ENCODE assay signal across 29 cellular contexts in genomic region chr5:94168151-94168550, GRCh38.
A peak's percentile ranks its signal among the peaks of the same experiment; 100 is the strongest.
DNase-seq lines count a peak whose midpoint lies in the region; ATAC-seq and TF ChIP-seq lines count a peak whose summit lies in the region.
"Had no signal": no experiment of that assay in that cellular context is flagged by ENCODE, and none has a peak within 500 bp of the region (broad histone marks: within the 10 kb centered on the region; RNA-seq: fewer than 3 reads in every experiment).

No MANE protein-coding gene starts in this region.

- no peaks in the 10 kb centered on the region for H3K27me3 ChIP-seq in SK-N-SH (ENCODE audit: insufficient read depth)
- H3K27me3 ChIP-seq in testis, result no peaks in the 10 kb centered on the region
- H3K27me3 ChIP-seq: BE2C; BLaER1; BLaER1 treated with 17β-estradiol and CSF1 and Interleukin-3, amounts not matched to agents 10 nM and 100 nM had no signal

- no peak for TF ChIP-seq RAD21 in SK-N-SH (IDR thresholded peaks at IDR 0.05; ENCODE audit: low read length)

- POLR2A ChIA-PET in SK-N-SH (lab: Yijun Ruan, JAX), result no interaction called here

- H3K27ac ChIP-seq in SK-N-SH (ENCODE audit: low read depth in 2 of 2, low read length in 1 of 2), result no peak overlapping the region
- H3K27ac ChIP-seq in testis, result no peak overlapping the region
- H3K27ac ChIP-seq: 22Rv1; A549; BLaER1; BLaER1 treated with 17β-estradiol and CSF1 and Interleukin-3, amounts not matched to agents 10 nM and 100 nM; C4-2B had no signal

- no peak for TF ChIP-seq EP300 in SK-N-SH (IDR thresholded peaks at IDR 0.05; ENCODE audit: borderline replicate concordance in 1 of 2, low read depth in 1 of 2, low read length in 1 of 2)

- H3K36me3 ChIP-seq in SK-N-SH (replicated peaks in 1 of 2; ENCODE audit: control insufficient read depth in 1 of 2, insufficient read depth in 2 of 2, low read length in 1 of 2) (no peaks in the 10 kb centered on the region), testis (ENCODE audit: low read depth, missing control alignments) (no peaks in the 10 kb centered on the region)
- H3K36me3 ChIP-seq: BE2C; BLaER1; BLaER1 treated with 17β-estradiol and CSF1 and Interleukin-3, amounts not matched to agents 10 nM and 100 nM had no signal

- H2AFZ ChIP-seq in SK-N-SH (ENCODE audit: low read depth), result no peak overlapping the region

- intact Hi-C loops in testis (cut with DNase I; ENCODE audit: low total_unique reads), result no loop called here

- no peaks in the 10 kb centered on the region for H3K79me2 ChIP-seq in SK-N-SH (ENCODE audit: insufficient read depth)

- no peak for DNase-seq in SK-N-SH
- peak; percentile 55 for DNase-seq in DMS114 treated with DMSO at 0.1 percent for 48 hours (lab: John Stamatoyannopoulos, UW; ENCODE audit: unreplicated experiment)
- DNase-seq in testis, result no peak
- DNase-seq: 8988T; ACHN; AML-193; BE2C; C1 segment of cervical spinal cord; Caco-2; Calu3; CD4-positive, alpha-beta memory T cell; CD4-positive, alpha-beta T cell; CD4-positive, CD25-positive, alpha-beta regulatory T cell; CD8-positive, alpha-beta memory T cell; CD8-positive, alpha-beta T cell; COR-L47; DMS 273 treated with DMSO at 0.1 percent for 48 hours; DMS153; DMS53; DMS79; DMS79 treated with DMSO at 0.1 percent for 48 hours; DND-41; EL had no signal

- H3K9ac ChIP-seq in SK-N-SH, result no peak overlapping the region
- H3K9ac ChIP-seq: BLaER1; BLaER1 treated with 17β-estradiol and CSF1 and Interleukin-3, amounts not matched to agents 10 nM and 100 nM had no signal

- H4K20me1 ChIP-seq in SK-N-SH (ENCODE audit: insufficient read depth), result no peaks in the 10 kb centered on the region
- H4K20me1 ChIP-seq: BLaER1; BLaER1 treated with 17β-estradiol and CSF1 and Interleukin-3, amounts not matched to agents 10 nM and 100 nM had no signal

- TF ChIP-seq CTCF in SK-N-SH (IDR thresholded peaks at IDR 0.05), result no peak
- TF ChIP-seq CTCF in testis (IDR thresholded peaks at IDR 0.05), result no peak

- CTCF ChIA-PET in SK-N-SH (lab: Yijun Ruan, JAX), result no interaction called here

- no peak overlapping the region for H3K4me2 ChIP-seq in SK-N-SH
- H3K4me2 ChIP-seq: A549; BLaER1; BLaER1 treated with 17β-estradiol and CSF1 and Interleukin-3, amounts not matched to agents 10 nM and 100 nM had no signal

- no peak for ATAC-seq in SK-N-SH treated with all-trans-retinoic acid at 6 μM for 48 hours
- ATAC-seq: A549; CD8-positive, alpha-beta T cell had no signal

- H3K9me2 ChIP-seq in SK-N-SH, result no peaks in the 10 kb centered on the region; the same call in 1 of the 2 replicates

- WGBS in SK-N-SH (ENCODE audit: low lambda C conversion rate), result 88% methylated on average over 2 of the region's 2 CpGs
- WGBS in testis, 2 donors, result 89 to 94% methylated on average over 2 of the region's 2 CpGs

- H3K9me3 ChIP-seq in SK-N-SH (no peaks in the 10 kb centered on the region), testis (no peaks in the 10 kb centered on the region)
- H3K9me3 ChIP-seq: BE2C had no signal

- TF ChIP-seq POLR2A in testis (IDR thresholded peaks at IDR 0.05), result no peak

- no peak overlapping the region for H3K4me3 ChIP-seq in SK-N-SH (ENCODE audit: low read depth in 2 of 2, low read length in 1 of 2)
- no peak overlapping the region for H3K4me3 ChIP-seq in testis
- H3K4me3 ChIP-seq: A549; BLaER1; BLaER1 treated with 17β-estradiol and CSF1 and Interleukin-3, amounts not matched to agents 10 nM and 100 nM had no signal

- H3K4me1 ChIP-seq in SK-N-SH (ENCODE audit: control insufficient read depth in 1 of 2, insufficient read depth in 2 of 2, low read depth in 1 of 2, low read length in 1 of 2), result no peaks in the 10 kb centered on the region
- no peaks in the 10 kb centered on the region for H3K4me1 ChIP-seq in testis
- H3K4me1 ChIP-seq: A549; BE2C; BLaER1; BLaER1 treated with 17β-estradiol and CSF1 and Interleukin-3, amounts not matched to agents 10 nM and 100 nM; Caco-2 had no signal

- H3F3A ChIP-seq in SK-N-SH (replicated peaks; ENCODE audit: insufficient read depth), result no peaks in the 10 kb centered on the region

TF ChIP-seq in SK-N-SH treated with all-trans-retinoic acid at 6 μM for 48 hours, 23 proteins besides CTCF, POLR2A, EP300 and RAD21:
- TF ChIP-seq ZC3H10 (CRISPR knock-in tag; IDR thresholded peaks at IDR 0.05), result no peak
- TF ChIP-seq ZFP3 (CRISPR knock-in tag; IDR thresholded peaks at IDR 0.05), result peak; percentile 92

TF ChIP-seq in SK-N-SH, 30 proteins besides CTCF, POLR2A, EP300 and RAD21:
- TF ChIP-seq POLR2AphosphoS5 (IDR thresholded peaks at IDR 0.05; ENCODE audit: low read depth, low read length) (no peak), TAF1 (IDR thresholded peaks at IDR 0.05; ENCODE audit: borderline replicate concordance, low read depth, low read length) (no peak), RFX5 (IDR thresholded peaks at IDR 0.05; ENCODE audit: low read length) (no peak), REST (IDR thresholded peaks at IDR 0.05; ENCODE audit: low read depth, low read length) (no peak)
